17 cellular contexts compared by ENCODE assay signal in genomic region chr4:8235224-8235623, GRCh38. TPM values are rescaled to one million over a fixed set of nuclear protein-coding genes. Genes with fewer than 3 reads are reported as not detected.
"Had no signal": no experiment of that assay in that cellular context is flagged by ENCODE, and none has a peak within 500 bp of the region (broad histone marks: within the 10 kb centered on the region; RNA-seq: fewer than 3 reads in every experiment).

No MANE protein-coding gene starts in this region.

- H3K4me3 Mint-ChIP-seq: activated CD4-positive, alpha-beta T cell treated with anti-CD3 and anti-CD28 coated beads, Interleukin-2, amount 10 ng/mL, durations not matched to agents 24 days and 14 days; activated naive CD4-positive, alpha-beta T cell treated with anti-CD3 and anti-CD28 coated beads for 36 hours; activated T-helper 17 cell treated with anti-CD3 and anti-CD28 coated beads, Interleukin-2, amount 50 U/mL, for 72 hours; naive thymus-derived CD8-positive, alpha-beta T cell; stimulated activated effector memory CD8-positive, alpha-beta T cell treated with anti-CD3 and anti-CD28 coated beads, Interleukin-12 subunit alpha, Interleukin-12 subunit beta, amount 100 ng/mL, for 72 hours; type B pancreatic cell; WTC11 had no signal

- H3K4me1 Mint-ChIP-seq: WTC11 had no signal

- H3K4me1 ChIP-seq: esophagus muscularis mucosa, psoas muscle had no signal

- H3K9me3 Mint-ChIP-seq: activated CD4-positive, alpha-beta T cell treated with anti-CD3 and anti-CD28 coated beads, Interleukin-2, amount 10 ng/mL, durations not matched to agents 24 days and 14 days; activated naive CD4-positive, alpha-beta T cell treated with anti-CD3 and anti-CD28 coated beads for 36 hours; activated T-helper 17 cell treated with anti-CD3 and anti-CD28 coated beads, Interleukin-2, amount 50 U/mL, for 72 hours; naive thymus-derived CD8-positive, alpha-beta T cell; stimulated activated effector memory CD8-positive, alpha-beta T cell treated with anti-CD3 and anti-CD28 coated beads, Interleukin-12 subunit alpha, Interleukin-12 subunit beta, amount 100 ng/mL, for 72 hours; type B pancreatic cell; WTC11 had no signal

- H3K36me3 Mint-ChIP-seq: stimulated activated effector memory CD8-positive, alpha-beta T cell treated with anti-CD3 and anti-CD28 coated beads, Interleukin-12 subunit alpha, Interleukin-12 subunit beta, amount 100 ng/mL, for 72 hours; type B pancreatic cell; WTC11 had no signal

- H3K9me3 ChIP-seq: esophagus muscularis mucosa, mucosa of descending colon, psoas muscle, right lobe of liver had no signal

- DNase-seq: activated CD4-positive, alpha-beta T cell treated with anti-CD3 and anti-CD28 coated beads, Interleukin-2, amount 10 ng/mL, durations not matched to agents 24 days and 14 days; activated naive CD4-positive, alpha-beta T cell treated with anti-CD3 and anti-CD28 coated beads for 36 hours; activated T-cell treated with anti-CD3 and anti-CD28 coated beads for 4 hours; glutamatergic neuron; left cardiac atrium; mucosa of descending colon; naive thymus-derived CD8-positive, alpha-beta T cell; occipital lobe; psoas muscle; substantia nigra had no signal

- H3K27me3 Mint-ChIP-seq: activated CD4-positive, alpha-beta T cell treated with anti-CD3 and anti-CD28 coated beads, Interleukin-2, amount 10 ng/mL, durations not matched to agents 24 days and 14 days; activated T-helper 17 cell treated with anti-CD3 and anti-CD28 coated beads, Interleukin-2, amount 50 U/mL, for 72 hours; naive thymus-derived CD8-positive, alpha-beta T cell; type B pancreatic cell had no signal

- H3K4me3 ChIP-seq: esophagus muscularis mucosa, mucosa of descending colon, psoas muscle, right lobe of liver had no signal

- H3K27me3 ChIP-seq: esophagus muscularis mucosa, right lobe of liver had no signal

- H3K27ac ChIP-seq: esophagus muscularis mucosa, psoas muscle, right lobe of liver had no signal

- ATAC-seq: activated T-helper 17 cell treated with anti-CD3 and anti-CD28 coated beads, Interleukin-2, amount 50 U/mL, for 72 hours; left cardiac atrium; mucosa of descending colon; naive thymus-derived CD8-positive, alpha-beta T cell; psoas muscle; right lobe of liver; stimulated activated effector memory CD8-positive, alpha-beta T cell treated with anti-CD3 and anti-CD28 coated beads, Interleukin-12 subunit alpha, Interleukin-12 subunit beta, amount 100 ng/mL, for 72 hours; WTC11 had no signal

- H3K27ac Mint-ChIP-seq: activated CD4-positive, alpha-beta T cell treated with anti-CD3 and anti-CD28 coated beads, Interleukin-2, amount 10 ng/mL, durations not matched to agents 24 days and 14 days; activated naive CD4-positive, alpha-beta T cell treated with anti-CD3 and anti-CD28 coated beads for 36 hours; activated T-helper 17 cell treated with anti-CD3 and anti-CD28 coated beads, Interleukin-2, amount 50 U/mL, for 72 hours; stimulated activated effector memory CD8-positive, alpha-beta T cell treated with anti-CD3 and anti-CD28 coated beads, Interleukin-12 subunit alpha, Interleukin-12 subunit beta, amount 100 ng/mL, for 72 hours; type B pancreatic cell; WTC11 had no signal

RNA-seq across cellular contexts. Expression of gene HTRA3, which starts 34.3 kb away (rescaled TPM):
- total RNA-seq: activated CD4-positive, alpha-beta T cell treated with anti-CD3 and anti-CD28 coated beads, Interleukin-2, amount 10 ng/mL, durations not matched to agents 24 days and 14 days; activated CD8-positive, alpha-beta memory T cell treated with anti-CD3 and anti-CD28 coated beads for 36 hours; activated naive CD4-positive, alpha-beta T cell treated with anti-CD3 and anti-CD28 coated beads for 36 hours; activated T-helper 17 cell treated with anti-CD3 and anti-CD28 coated beads, Interleukin-2, amount 50 U/mL, for 72 hours; naive thymus-derived CD8-positive, alpha-beta T cell had no signal
- polyA plus RNA-seq: naive thymus-derived CD8-positive, alpha-beta T cell had no signal
